ENCODE assay signal across 29 cellular contexts in the genomic region with DNA sequence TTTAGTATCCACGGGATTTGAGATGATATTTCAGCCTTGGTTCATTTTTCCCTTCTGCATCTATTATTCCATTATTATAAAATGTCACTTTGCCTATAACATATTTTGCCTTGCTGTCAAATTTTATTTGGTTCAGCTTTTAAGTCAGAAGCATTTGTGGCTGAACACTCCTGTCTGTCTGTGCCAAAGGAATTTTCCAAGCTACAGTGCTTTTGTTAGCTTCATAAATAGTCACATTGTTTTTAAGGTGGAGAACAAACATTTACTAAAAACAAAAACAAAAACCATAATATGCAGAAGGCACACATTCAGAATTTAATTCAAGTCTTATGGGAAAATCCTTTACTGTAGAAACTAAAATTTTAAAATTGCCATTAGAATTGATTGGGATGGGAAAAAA.
"Had no signal": no experiment of that assay in that cellular context is flagged by ENCODE, and none has a peak within 500 bp of the region (broad histone marks: within the 10 kb centered on the region; RNA-seq: fewer than 3 reads in every experiment).

No MANE protein-coding gene starts in this region.

- H3K27me3 ChIP-seq: neutrophil, sigmoid colon, suprapubic skin, thyroid gland, vagina had no signal

- ATAC-seq: esophagus mucosa; gastroesophageal sphincter; heart right ventricle; left ventricle myocardium superior; lower lobe of right lung; mucosa of descending colon; natural killer cell treated with Interleukin-12 subunit alpha and Interleukin-12 subunit beta and Interleukin-15 and Interleukin-18, amount 100 ng/mL, for 72 hours; right cardiac atrium; stimulated activated memory B cell treated with anti-CD40 and anti-IgM and Interleukin-4, amounts not matched to agents 10 μg/mL and 1 μg/mL and 100 μg/mL, for 72 hours; stimulated activated naive CD8-positive, alpha-beta T cell treated with anti-CD3 and anti-CD28 coated beads, Interleukin-15, Interleukin-2, amounts not matched to agents 100 U/mL and 50 U/mL, for 24 hours had no signal

- H3K4me3 ChIP-seq: gastroesophageal sphincter, heart right ventricle, lower lobe of right lung, mucosa of descending colon, prostate gland, sigmoid colon, suprapubic skin, thyroid gland, vagina had no signal

- H3K36me3 ChIP-seq: gastroesophageal sphincter, heart right ventricle, lower lobe of right lung, neutrophil, prostate gland, sigmoid colon, suprapubic skin, thyroid gland, vagina had no signal

- DNase-seq: cortex of kidney; effector CD4-positive, alpha-beta T cell; foreskin fibroblast; glutamatergic neuron; heart right ventricle; immature natural killer cell; islet precursor cell; kidney glomerular epithelial cell; left ventricle myocardium superior; lower lobe of right lung; mucosa of descending colon; naive B cell; right cardiac atrium; sigmoid colon; stimulated activated CD4-positive, alpha-beta T cell treated with anti-CD3 and anti-CD28 coated beads, Interleukin-2, amount 100 ng/mL, for 24 hours; stimulated activated CD4-positive, alpha-beta T cell treated with anti-CD3 and anti-CD28 coated beads, Interleukin-4, amount 100 ng/mL, for 24 hours; stimulated activated naive CD8-positive, alpha-beta T cell treated with anti-CD3 and anti-CD28 coated beads, Interleukin-15, Interleukin-2, amounts not matched to agents 100 U/mL and 50 U/mL, for 24 hours; thyroid gland; trophoblast cell had no signal

- H3K27ac ChIP-seq: epithelial cell of prostate, gastroesophageal sphincter, heart right ventricle, lower lobe of right lung, neutrophil, parathyroid adenoma, prostate gland, sigmoid colon, suprapubic skin, thyroid gland, vagina had no signal
